1 cellular context compared by ENCODE assay signal in the genomic region with DNA sequence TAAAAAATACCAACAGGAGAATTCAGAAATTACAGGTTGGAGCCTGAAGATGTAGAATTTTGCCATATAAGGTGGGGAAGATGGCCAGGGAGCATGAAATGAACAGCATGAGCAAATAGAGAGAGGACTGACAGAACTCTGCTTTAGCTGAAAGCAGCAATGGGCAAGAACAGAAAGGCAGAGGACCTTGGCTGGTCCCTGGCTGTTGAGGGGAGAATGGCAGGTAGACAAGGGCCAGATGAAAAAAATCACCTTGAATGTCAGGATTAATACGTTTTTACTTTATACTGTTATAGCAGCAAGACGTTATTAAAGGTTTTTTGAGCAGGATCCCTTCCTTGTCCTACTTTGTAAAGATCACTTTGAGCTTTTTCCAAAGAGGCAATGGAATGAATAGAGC.
A peak's percentile ranks its signal among the peaks of the same experiment; 100 is the strongest.
TF ChIP-seq lines count a peak whose summit lies in the region.

No MANE protein-coding gene starts in this region.

TF ChIP-seq in GM12878, 131 proteins besides CTCF, POLR2A, EP300 and RAD21:
- TF ChIP-seq EZH2 (IDR thresholded peaks at IDR 0.05; ENCODE audit: borderline replicate concordance, control insufficient read depth, low read depth, low read length) (no peak), SMC3 (IDR thresholded peaks at IDR 0.05; ENCODE audit: borderline replicate concordance, low read length) (0 out of 2 replicates have a peak, but pooled peaks have one; percentile 3), TBL1XR1 (IDR thresholded peaks at IDR 0.05; ENCODE audit: low read depth, low read length) (no peak), CBFB (IDR thresholded peaks at IDR 0.05; ENCODE audit: low read depth) (no peak), SRF (IDR thresholded peaks at IDR 0.05; ENCODE audit: low read depth in 2 of 2, low read length in 2 of 2) (no peak), POU2F2 (IDR thresholded peaks at IDR 0.05; ENCODE audit: borderline replicate concordance, low read depth, low read length) (no peak)
- TF ChIP-seq, protein P1, sequence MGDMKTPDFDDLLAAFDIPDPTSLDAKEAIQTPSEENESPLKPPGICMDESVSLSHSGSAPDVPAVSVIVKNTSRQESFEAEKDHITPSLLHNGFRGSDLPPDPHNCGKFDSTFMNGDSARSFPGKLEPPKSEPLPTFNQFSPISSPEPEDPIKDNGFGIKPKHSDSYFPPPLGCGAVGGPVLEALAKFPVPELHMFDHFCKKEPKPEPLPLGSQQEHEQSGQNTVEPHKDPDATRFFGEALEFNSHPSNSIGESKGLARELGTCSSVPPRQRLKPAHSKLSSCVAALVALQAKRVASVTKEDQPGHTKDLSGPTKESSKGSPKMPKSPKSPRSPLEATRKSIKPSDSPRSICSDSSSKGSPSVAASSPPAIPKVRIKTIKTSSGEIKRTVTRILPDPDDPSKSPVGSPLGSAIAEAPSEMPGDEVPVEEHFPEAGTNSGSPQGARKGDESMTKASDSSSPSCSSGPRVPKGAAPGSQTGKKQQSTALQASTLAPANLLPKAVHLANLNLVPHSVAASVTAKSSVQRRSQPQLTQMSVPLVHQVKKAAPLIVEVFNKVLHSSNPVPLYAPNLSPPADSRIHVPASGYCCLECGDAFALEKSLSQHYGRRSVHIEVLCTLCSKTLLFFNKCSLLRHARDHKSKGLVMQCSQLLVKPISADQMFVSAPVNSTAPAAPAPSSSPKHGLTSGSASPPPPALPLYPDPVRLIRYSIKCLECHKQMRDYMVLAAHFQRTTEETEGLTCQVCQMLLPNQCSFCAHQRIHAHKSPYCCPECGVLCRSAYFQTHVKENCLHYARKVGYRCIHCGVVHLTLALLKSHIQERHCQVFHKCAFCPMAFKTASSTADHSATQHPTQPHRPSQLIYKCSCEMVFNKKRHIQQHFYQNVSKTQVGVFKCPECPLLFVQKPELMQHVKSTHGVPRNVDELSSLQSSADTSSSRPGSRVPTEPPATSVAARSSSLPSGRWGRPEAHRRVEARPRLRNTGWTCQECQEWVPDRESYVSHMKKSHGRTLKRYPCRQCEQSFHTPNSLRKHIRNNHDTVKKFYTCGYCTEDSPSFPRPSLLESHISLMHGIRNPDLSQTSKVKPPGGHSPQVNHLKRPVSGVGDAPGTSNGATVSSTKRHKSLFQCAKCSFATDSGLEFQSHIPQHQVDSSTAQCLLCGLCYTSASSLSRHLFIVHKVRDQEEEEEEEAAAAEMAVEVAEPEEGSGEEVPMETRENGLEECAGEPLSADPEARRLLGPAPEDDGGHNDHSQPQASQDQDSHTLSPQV (IDR thresholded peaks at IDR 0.05): no peak
- TF ChIP-seq, protein P2, sequence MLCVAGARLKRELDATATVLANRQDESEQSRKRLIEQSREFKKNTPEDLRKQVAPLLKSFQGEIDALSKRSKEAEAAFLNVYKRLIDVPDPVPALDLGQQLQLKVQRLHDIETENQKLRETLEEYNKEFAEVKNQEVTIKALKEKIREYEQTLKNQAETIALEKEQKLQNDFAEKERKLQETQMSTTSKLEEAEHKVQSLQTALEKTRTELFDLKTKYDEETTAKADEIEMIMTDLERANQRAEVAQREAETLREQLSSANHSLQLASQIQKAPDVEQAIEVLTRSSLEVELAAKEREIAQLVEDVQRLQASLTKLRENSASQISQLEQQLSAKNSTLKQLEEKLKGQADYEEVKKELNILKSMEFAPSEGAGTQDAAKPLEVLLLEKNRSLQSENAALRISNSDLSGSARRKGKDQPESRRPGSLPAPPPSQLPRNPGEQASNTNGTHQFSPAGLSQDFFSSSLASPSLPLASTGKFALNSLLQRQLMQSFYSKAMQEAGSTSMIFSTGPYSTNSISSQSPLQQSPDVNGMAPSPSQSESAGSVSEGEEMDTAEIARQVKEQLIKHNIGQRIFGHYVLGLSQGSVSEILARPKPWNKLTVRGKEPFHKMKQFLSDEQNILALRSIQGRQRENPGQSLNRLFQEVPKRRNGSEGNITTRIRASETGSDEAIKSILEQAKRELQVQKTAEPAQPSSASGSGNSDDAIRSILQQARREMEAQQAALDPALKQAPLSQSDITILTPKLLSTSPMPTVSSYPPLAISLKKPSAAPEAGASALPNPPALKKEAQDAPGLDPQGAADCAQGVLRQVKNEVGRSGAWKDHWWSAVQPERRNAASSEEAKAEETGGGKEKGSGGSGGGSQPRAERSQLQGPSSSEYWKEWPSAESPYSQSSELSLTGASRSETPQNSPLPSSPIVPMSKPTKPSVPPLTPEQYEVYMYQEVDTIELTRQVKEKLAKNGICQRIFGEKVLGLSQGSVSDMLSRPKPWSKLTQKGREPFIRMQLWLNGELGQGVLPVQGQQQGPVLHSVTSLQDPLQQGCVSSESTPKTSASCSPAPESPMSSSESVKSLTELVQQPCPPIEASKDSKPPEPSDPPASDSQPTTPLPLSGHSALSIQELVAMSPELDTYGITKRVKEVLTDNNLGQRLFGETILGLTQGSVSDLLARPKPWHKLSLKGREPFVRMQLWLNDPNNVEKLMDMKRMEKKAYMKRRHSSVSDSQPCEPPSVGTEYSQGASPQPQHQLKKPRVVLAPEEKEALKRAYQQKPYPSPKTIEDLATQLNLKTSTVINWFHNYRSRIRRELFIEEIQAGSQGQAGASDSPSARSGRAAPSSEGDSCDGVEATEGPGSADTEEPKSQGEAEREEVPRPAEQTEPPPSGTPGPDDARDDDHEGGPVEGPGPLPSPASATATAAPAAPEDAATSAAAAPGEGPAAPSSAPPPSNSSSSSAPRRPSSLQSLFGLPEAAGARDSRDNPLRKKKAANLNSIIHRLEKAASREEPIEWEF (IDR thresholded peaks at IDR 0.05; ENCODE audit: insufficient replicate concordance, low read depth, low read length): no peak
- TF ChIP-seq, protein P3, sequence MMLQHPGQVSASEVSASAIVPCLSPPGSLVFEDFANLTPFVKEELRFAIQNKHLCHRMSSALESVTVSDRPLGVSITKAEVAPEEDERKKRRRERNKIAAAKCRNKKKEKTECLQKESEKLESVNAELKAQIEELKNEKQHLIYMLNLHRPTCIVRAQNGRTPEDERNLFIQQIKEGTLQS (IDR thresholded peaks at IDR 0.05; ENCODE audit: borderline replicate concordance, extremely low read depth, low read depth, low read length): no peak
TF ChIP-seq in GM12878: peak in this region for 1.
